ENCODE assay signal across 34 cellular contexts in the genomic region with DNA sequence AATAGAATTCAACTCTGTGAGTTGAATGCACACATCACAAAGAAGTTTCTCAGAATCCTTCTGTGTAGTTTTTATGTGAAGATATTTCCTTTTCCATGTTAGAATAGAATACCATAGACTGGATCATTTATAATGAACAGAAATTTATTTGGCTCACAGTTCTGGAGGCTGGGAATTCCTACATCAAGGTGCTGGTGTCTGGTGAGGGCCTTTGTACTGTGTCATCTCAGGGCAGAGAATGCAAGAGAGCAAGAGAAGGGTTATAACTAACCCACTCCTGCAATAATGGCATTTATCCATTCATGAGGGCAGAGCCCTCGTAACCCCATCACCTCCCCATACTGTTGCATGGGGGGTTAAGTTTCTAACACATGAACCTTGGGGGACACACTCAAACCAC.
"Had no signal": no experiment of that assay in that cellular context is flagged by ENCODE, and none has a peak within 500 bp of the region (broad histone marks: within the 10 kb centered on the region; RNA-seq: fewer than 3 reads in every experiment).

No MANE protein-coding gene starts in this region.

- H3K27ac ChIP-seq: KMS-11 had no signal

- H3K36me3 ChIP-seq: MG63 had no signal

- H3K9ac ChIP-seq: KMS-11 had no signal

- DNase-seq: Karpas-422, Kasumi-1, KG1, MG63, MM.1S, MV-4-11, NCI-H1048, NCI-H1092, NCI-H1092 treated with DMSO at 0.1 percent for 48 hours, NCI-H1105, NCI-H1105 treated with DMSO at 0.1 percent for 48 hours, NCI-H1417, NCI-H1417 treated with DMSO at 0.1 percent for 48 hours, NCI-H1436, NCI-H1436 treated with DMSO at 0.1 percent for 48 hours, NCI-H146, NCI-H1694, NCI-H1694 treated with DMSO at 0.1 percent for 48 hours, NCI-H187, NCI-H187 treated with DMSO at 0.1 percent for 48 hours, NCI-H1930, NCI-H2029, NCI-H2029 treated with DMSO at 0.1 percent for 48 hours, NCI-H2081, NCI-H2081 treated with DMSO at 0.1 percent for 48 hours, NCI-H2107, NCI-H2171, NCI-H2171 treated with DMSO at 0.1 percent for 48 hours, NCI-H2227 treated with DMSO at 0.1 percent for 48 hours, NCI-H226, NCI-H345, NCI-H446, NCI-H446 treated with DMSO at 0.1 percent for 48 hours had no signal

- H3K4me3 ChIP-seq: MG63 had no signal

- H3K4me2 ChIP-seq: KMS-11 had no signal
